1 cellular context compared by ENCODE assay signal in the genomic region with DNA sequence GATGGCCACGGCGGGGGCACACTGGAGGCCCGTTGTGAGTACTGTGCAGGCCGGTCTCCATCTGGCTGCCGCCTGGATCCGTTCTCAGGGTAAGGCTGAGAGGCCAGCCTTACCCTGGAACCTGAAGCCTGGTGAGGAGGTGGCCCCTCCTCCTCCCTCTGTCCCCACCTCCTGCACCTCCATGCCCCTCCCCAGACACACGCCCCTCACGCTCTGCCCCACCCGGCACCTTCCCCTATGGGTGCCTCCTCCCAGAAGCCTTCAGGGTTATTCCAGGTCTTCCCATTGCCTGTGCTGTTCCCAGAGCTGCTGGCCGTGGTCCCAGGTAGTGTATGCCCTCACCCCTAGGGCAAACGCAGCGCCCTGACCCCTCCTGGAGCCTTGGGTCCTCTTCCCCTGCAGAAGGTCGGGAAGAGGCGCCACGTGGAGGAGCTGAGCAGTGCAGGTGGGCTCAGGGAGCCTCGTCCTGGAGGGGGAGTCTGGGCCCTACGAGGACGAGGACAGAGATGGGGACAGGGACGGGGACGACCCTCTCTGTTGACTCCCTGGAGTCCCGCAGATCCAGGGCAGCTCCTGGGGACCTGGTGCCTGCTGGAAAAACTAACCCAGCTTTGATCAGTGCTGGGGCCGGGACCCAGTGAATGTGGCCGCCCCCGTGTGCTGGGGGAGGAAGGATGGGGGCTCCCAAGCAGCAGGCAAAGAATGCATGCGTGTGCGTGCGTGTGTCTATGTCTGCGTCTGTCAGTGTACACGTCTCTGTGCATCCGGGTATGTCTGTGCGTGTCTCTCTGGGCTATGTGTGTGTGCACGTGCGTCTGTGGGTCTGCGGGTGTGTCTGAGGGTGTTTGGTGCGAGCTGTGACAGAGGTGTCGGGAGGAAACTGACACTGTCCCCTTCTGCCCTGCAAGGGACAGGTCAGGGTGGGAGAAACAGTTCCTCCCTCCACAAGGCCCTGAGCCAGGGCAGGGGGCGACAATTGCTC.
TF ChIP-seq lines count a peak whose summit lies in the region.

No MANE protein-coding gene starts in this region.

TF ChIP-seq in HepG2, 621 proteins besides CTCF, POLR2A, EP300 and RAD21 (continued from another document and continues in another):
- TF ChIP-seq, protein P1, sequence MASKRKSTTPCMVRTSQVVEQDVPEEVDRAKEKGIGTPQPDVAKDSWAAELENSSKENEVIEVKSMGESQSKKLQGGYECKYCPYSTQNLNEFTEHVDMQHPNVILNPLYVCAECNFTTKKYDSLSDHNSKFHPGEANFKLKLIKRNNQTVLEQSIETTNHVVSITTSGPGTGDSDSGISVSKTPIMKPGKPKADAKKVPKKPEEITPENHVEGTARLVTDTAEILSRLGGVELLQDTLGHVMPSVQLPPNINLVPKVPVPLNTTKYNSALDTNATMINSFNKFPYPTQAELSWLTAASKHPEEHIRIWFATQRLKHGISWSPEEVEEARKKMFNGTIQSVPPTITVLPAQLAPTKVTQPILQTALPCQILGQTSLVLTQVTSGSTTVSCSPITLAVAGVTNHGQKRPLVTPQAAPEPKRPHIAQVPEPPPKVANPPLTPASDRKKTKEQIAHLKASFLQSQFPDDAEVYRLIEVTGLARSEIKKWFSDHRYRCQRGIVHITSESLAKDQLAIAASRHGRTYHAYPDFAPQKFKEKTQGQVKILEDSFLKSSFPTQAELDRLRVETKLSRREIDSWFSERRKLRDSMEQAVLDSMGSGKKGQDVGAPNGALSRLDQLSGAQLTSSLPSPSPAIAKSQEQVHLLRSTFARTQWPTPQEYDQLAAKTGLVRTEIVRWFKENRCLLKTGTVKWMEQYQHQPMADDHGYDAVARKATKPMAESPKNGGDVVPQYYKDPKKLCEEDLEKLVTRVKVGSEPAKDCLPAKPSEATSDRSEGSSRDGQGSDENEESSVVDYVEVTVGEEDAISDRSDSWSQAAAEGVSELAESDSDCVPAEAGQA (IDR thresholded peaks at IDR 0.05; ENCODE audit: low read depth) = no peak
- TF ChIP-seq, protein P1 (CRISPR knock-in tag; IDR thresholded peaks at IDR 0.05; ENCODE audit: borderline replicate concordance) = no peak
- TF ChIP-seq ZNF720 (CRISPR knock-in tag; IDR thresholded peaks at IDR 0.05) = no peak
- peak; percentile 90; the same call in 1 of the 2 replicates for TF ChIP-seq NFIB (CRISPR knock-in tag; IDR thresholded peaks at IDR 0.05; ENCODE audit: borderline replicate concordance)
- 0 out of 2 replicates have a peak, but pooled peaks have one; percentile 40 for TF ChIP-seq ZNF138 (CRISPR knock-in tag; IDR thresholded peaks at IDR 0.05; ENCODE audit: low read depth)
- TF ChIP-seq NONO (IDR thresholded peaks at IDR 0.05) = no peak
- no peak for TF ChIP-seq NONO (CRISPR knock-in tag; conservative IDR thresholded peaks at IDR 0.05)
- TF ChIP-seq ZNF431 (CRISPR knock-in tag; IDR thresholded peaks at IDR 0.05; ENCODE audit: borderline replicate concordance, low read depth) = peak; percentile 64; the same call in 1 of the 2 replicates
- peak; percentile 28; the same call in 1 of the 2 replicates for TF ChIP-seq TBX2 (CRISPR knock-in tag; IDR thresholded peaks at IDR 0.05; ENCODE audit: borderline replicate concordance)
- TF ChIP-seq, protein P2, sequence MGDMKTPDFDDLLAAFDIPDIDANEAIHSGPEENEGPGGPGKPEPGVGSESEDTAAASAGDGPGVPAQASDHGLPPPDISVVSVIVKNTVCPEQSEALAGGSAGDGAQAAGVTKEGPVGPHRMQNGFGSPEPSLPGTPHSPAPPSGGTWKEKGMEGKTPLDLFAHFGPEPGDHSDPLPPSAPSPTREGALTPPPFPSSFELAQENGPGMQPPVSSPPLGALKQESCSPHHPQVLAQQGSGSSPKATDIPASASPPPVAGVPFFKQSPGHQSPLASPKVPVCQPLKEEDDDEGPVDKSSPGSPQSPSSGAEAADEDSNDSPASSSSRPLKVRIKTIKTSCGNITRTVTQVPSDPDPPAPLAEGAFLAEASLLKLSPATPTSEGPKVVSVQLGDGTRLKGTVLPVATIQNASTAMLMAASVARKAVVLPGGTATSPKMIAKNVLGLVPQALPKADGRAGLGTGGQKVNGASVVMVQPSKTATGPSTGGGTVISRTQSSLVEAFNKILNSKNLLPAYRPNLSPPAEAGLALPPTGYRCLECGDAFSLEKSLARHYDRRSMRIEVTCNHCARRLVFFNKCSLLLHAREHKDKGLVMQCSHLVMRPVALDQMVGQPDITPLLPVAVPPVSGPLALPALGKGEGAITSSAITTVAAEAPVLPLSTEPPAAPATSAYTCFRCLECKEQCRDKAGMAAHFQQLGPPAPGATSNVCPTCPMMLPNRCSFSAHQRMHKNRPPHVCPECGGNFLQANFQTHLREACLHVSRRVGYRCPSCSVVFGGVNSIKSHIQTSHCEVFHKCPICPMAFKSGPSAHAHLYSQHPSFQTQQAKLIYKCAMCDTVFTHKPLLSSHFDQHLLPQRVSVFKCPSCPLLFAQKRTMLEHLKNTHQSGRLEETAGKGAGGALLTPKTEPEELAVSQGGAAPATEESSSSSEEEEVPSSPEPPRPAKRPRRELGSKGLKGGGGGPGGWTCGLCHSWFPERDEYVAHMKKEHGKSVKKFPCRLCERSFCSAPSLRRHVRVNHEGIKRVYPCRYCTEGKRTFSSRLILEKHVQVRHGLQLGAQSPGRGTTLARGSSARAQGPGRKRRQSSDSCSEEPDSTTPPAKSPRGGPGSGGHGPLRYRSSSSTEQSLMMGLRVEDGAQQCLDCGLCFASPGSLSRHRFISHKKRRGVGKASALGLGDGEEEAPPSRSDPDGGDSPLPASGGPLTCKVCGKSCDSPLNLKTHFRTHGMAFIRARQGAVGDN (CRISPR knock-in tag; IDR thresholded peaks at IDR 0.05) = peak; percentile 75
- TF ChIP-seq ZNF556 (CRISPR knock-in tag; IDR thresholded peaks at IDR 0.05; ENCODE audit: borderline replicate concordance) = 0 out of 2 replicates have a peak, but pooled peaks have one; percentile 24
- no peak for TF ChIP-seq MAZ (IDR thresholded peaks at IDR 0.05; ENCODE audit: borderline replicate concordance, low read depth, low read length)
- 0 out of 2 replicates have a peak, but pooled peaks have one; percentile 61 for TF ChIP-seq MAZ (CRISPR knock-in tag; IDR thresholded peaks at IDR 0.05; ENCODE audit: low read depth)
- TF ChIP-seq HNRNPL (IDR thresholded peaks at IDR 0.05; ENCODE audit: low read depth, low read length) = 0 out of 2 replicates have a peak, but pooled peaks have one; percentile 26
- 0 out of 2 replicates have a peak, but pooled peaks have one; percentile 12 for TF ChIP-seq JUN (CRISPR knock-in tag; IDR thresholded peaks at IDR 0.05)
- TF ChIP-seq HIVEP1 (CRISPR knock-in tag; IDR thresholded peaks at IDR 0.05) = peak; percentile 68; the same call in 1 of the 2 replicates
- TF ChIP-seq SATB2 (CRISPR knock-in tag; IDR thresholded peaks at IDR 0.05) = no peak
- no peak for TF ChIP-seq TOPORS (CRISPR knock-in tag; IDR thresholded peaks at IDR 0.05)
- 0 out of 2 replicates have a peak, but pooled peaks have one; percentile 7 for TF ChIP-seq FOXC1 (CRISPR knock-in tag; IDR thresholded peaks at IDR 0.05; ENCODE audit: borderline replicate concordance)
- TF ChIP-seq, protein P3, sequence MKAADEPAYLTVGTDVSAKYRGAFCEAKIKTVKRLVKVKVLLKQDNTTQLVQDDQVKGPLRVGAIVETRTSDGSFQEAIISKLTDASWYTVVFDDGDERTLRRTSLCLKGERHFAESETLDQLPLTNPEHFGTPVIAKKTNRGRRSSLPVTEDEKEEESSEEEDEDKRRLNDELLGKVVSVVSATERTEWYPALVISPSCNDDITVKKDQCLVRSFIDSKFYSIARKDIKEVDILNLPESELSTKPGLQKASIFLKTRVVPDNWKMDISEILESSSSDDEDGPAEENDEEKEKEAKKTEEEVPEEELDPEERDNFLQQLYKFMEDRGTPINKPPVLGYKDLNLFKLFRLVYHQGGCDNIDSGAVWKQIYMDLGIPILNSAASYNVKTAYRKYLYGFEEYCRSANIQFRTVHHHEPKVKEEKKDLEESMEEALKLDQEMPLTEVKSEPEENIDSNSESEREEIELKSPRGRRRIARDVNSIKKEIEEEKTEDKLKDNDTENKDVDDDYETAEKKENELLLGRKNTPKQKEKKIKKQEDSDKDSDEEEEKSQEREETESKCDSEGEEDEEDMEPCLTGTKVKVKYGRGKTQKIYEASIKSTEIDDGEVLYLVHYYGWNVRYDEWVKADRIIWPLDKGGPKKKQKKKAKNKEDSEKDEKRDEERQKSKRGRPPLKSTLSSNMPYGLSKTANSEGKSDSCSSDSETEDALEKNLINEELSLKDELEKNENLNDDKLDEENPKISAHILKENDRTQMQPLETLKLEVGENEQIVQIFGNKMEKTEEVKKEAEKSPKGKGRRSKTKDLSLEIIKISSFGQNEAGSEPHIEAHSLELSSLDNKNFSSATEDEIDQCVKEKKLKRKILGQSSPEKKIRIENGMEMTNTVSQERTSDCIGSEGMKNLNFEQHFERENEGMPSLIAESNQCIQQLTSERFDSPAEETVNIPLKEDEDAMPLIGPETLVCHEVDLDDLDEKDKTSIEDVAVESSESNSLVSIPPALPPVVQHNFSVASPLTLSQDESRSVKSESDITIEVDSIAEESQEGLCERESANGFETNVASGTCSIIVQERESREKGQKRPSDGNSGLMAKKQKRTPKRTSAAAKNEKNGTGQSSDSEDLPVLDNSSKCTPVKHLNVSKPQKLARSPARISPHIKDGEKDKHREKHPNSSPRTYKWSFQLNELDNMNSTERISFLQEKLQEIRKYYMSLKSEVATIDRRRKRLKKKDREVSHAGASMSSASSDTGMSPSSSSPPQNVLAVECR (CRISPR knock-in tag; IDR thresholded peaks at IDR 0.05; ENCODE audit: borderline replicate concordance) = peak; percentile 30; the same call in 1 of the 2 replicates
- TF ChIP-seq ZNF768 (CRISPR knock-in tag; IDR thresholded peaks at IDR 0.05) = peak; percentile 60; the same call in 1 of the 2 replicates
- no peak for TF ChIP-seq ZNF7 (CRISPR knock-in tag; IDR thresholded peaks at IDR 0.05)
- peak; percentile 71; the same call in 1 of the 2 replicates for TF ChIP-seq ZNF33B (CRISPR knock-in tag; IDR thresholded peaks at IDR 0.05)
- no peak for TF ChIP-seq ZNF296 (CRISPR knock-in tag; conservative IDR thresholded peaks at IDR 0.05)
- TF ChIP-seq, protein P4, sequence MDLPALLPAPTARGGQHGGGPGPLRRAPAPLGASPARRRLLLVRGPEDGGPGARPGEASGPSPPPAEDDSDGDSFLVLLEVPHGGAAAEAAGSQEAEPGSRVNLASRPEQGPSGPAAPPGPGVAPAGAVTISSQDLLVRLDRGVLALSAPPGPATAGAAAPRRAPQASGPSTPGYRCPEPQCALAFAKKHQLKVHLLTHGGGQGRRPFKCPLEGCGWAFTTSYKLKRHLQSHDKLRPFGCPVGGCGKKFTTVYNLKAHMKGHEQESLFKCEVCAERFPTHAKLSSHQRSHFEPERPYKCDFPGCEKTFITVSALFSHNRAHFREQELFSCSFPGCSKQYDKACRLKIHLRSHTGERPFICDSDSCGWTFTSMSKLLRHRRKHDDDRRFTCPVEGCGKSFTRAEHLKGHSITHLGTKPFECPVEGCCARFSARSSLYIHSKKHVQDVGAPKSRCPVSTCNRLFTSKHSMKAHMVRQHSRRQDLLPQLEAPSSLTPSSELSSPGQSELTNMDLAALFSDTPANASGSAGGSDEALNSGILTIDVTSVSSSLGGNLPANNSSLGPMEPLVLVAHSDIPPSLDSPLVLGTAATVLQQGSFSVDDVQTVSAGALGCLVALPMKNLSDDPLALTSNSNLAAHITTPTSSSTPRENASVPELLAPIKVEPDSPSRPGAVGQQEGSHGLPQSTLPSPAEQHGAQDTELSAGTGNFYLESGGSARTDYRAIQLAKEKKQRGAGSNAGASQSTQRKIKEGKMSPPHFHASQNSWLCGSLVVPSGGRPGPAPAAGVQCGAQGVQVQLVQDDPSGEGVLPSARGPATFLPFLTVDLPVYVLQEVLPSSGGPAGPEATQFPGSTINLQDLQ (CRISPR knock-in tag; IDR thresholded peaks at IDR 0.05) = 0 out of 2 replicates have a peak, but pooled peaks have one; percentile 44
- TF ChIP-seq, protein P5, sequence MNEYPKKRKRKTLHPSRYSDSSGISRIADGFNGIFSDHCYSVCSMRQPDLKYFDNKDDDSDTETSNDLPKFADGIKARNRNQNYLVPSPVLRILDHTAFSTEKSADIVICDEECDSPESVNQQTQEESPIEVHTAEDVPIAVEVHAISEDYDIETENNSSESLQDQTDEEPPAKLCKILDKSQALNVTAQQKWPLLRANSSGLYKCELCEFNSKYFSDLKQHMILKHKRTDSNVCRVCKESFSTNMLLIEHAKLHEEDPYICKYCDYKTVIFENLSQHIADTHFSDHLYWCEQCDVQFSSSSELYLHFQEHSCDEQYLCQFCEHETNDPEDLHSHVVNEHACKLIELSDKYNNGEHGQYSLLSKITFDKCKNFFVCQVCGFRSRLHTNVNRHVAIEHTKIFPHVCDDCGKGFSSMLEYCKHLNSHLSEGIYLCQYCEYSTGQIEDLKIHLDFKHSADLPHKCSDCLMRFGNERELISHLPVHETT (CRISPR knock-in tag; conservative IDR thresholded peaks at IDR 0.05) = no peak
- TF ChIP-seq, protein P6, sequence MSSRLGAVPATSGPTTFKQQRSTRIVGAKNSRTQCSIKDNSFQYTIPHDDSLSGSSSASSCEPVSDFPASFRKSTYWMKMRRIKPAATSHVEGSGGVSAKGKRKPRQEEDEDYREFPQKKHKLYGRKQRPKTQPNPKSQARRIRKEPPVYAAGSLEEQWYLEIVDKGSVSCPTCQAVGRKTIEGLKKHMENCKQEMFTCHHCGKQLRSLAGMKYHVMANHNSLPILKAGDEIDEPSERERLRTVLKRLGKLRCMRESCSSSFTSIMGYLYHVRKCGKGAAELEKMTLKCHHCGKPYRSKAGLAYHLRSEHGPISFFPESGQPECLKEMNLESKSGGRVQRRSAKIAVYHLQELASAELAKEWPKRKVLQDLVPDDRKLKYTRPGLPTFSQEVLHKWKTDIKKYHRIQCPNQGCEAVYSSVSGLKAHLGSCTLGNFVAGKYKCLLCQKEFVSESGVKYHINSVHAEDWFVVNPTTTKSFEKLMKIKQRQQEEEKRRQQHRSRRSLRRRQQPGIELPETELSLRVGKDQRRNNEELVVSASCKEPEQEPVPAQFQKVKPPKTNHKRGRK (CRISPR knock-in tag; IDR thresholded peaks at IDR 0.05) = peak; percentile 63; the same call in 1 of the 2 replicates
- 0 out of 2 replicates have a peak, but pooled peaks have one; percentile 27 for TF ChIP-seq CAMTA2 (CRISPR knock-in tag; IDR thresholded peaks at IDR 0.05; ENCODE audit: borderline replicate concordance)
- TF ChIP-seq ZFP41 (CRISPR knock-in tag; IDR thresholded peaks at IDR 0.05; ENCODE audit: borderline replicate concordance) = 0 out of 2 replicates have a peak, but pooled peaks have one; percentile 53
- TF ChIP-seq ZNF430 (CRISPR knock-in tag; IDR thresholded peaks at IDR 0.05) = 0 out of 2 replicates have a peak, but pooled peaks have one; percentile 24
- peak; percentile 31 for TF ChIP-seq AGO1 (IDR thresholded peaks at IDR 0.05; ENCODE audit: low read depth, low read length, poor library complexity, severe bottlenecking)
